ENCODE assay signal across 10 cellular contexts in genomic region chr9:37928552-37929430, GRCh38.
"Had no signal": no experiment of that assay in that cellular context is flagged by ENCODE, and none has a peak within 500 bp of the region (broad histone marks: within the 10 kb centered on the region; RNA-seq: fewer than 3 reads in every experiment).

No MANE protein-coding gene starts in this region.

- H3K4me3 ChIP-seq: coronary artery, pancreas, upper lobe of left lung had no signal

- H3K9me3 Mint-ChIP-seq: activated CD4-positive, alpha-beta T cell treated with anti-CD3 and anti-CD28 coated beads, Interleukin-2, amount 10 ng/mL, durations not matched to agents 24 days and 14 days; activated naive CD8-positive, alpha-beta T cell treated with anti-CD3 and anti-CD28 coated beads, Interleukin-2, amount 50 U/mL, for 24 hours had no signal

- ATAC-seq: activated naive CD8-positive, alpha-beta T cell treated with anti-CD3 and anti-CD28 coated beads, Interleukin-2, amount 50 U/mL, for 24 hours; pancreas had no signal

- DNase-seq: activated B cell treated with CpG ODN at 0.5 μM for 24 hours; activated CD4-positive, alpha-beta T cell treated with anti-CD3 and anti-CD28 coated beads, Interleukin-2, amount 10 ng/mL, durations not matched to agents 24 days and 14 days; activated naive CD4-positive, alpha-beta T cell treated with Interleukin-2 at 50 U/mL for 16 hours; activated naive CD8-positive, alpha-beta T cell treated with anti-CD3 and anti-CD28 coated beads, Interleukin-2, amount 50 U/mL, for 24 hours; central memory CD4-positive, alpha-beta T cell; effector CD8-positive, alpha-beta T cell; erythroblast; pancreas had no signal

- H3K9me3 ChIP-seq: pancreas, upper lobe of left lung had no signal

- H3K27me3 ChIP-seq: pancreas, upper lobe of left lung had no signal

- H3K4me1 ChIP-seq: pancreas had no signal

- H3K27me3 Mint-ChIP-seq: activated CD4-positive, alpha-beta T cell treated with anti-CD3 and anti-CD28 coated beads, Interleukin-2, amount 10 ng/mL, durations not matched to agents 24 days and 14 days; activated naive CD8-positive, alpha-beta T cell treated with anti-CD3 and anti-CD28 coated beads, Interleukin-2, amount 50 U/mL, for 24 hours had no signal

- H3K4me1 Mint-ChIP-seq: activated B cell treated with CpG ODN at 0.5 μM for 24 hours; activated naive CD8-positive, alpha-beta T cell treated with anti-CD3 and anti-CD28 coated beads, Interleukin-2, amount 50 U/mL, for 24 hours had no signal

- H3K27ac Mint-ChIP-seq: activated B cell treated with CpG ODN at 0.5 μM for 24 hours; activated CD4-positive, alpha-beta T cell treated with anti-CD3 and anti-CD28 coated beads, Interleukin-2, amount 10 ng/mL, durations not matched to agents 24 days and 14 days; activated naive CD8-positive, alpha-beta T cell treated with anti-CD3 and anti-CD28 coated beads, Interleukin-2, amount 50 U/mL, for 24 hours had no signal

- H3K27ac ChIP-seq: coronary artery, pancreas, upper lobe of left lung had no signal

- H3K4me3 Mint-ChIP-seq: activated B cell treated with CpG ODN at 0.5 μM for 24 hours; activated CD4-positive, alpha-beta T cell treated with anti-CD3 and anti-CD28 coated beads, Interleukin-2, amount 10 ng/mL, durations not matched to agents 24 days and 14 days; activated naive CD8-positive, alpha-beta T cell treated with anti-CD3 and anti-CD28 coated beads, Interleukin-2, amount 50 U/mL, for 24 hours had no signal
